8 cellular contexts compared by ENCODE assay signal in genomic region chr1:10796029-10796944, GRCh38. TPM values are rescaled to one million over a fixed set of nuclear protein-coding genes. Genes with fewer than 3 reads are reported as not detected.
DNase-seq lines count a peak whose midpoint lies in the region; FAIRE-seq and TF ChIP-seq lines count a peak whose summit lies in the region.

Gene CASZ1 (minus strand): TSS chr1:10796646. CDS start chr1:10693889, 102,757 bp downstream.

- no CpG with 5 or more reads among the region's 88 CpGs for WGBS in trophoblast cell (ENCODE audit: extremely low coverage, insufficient coverage, insufficient read length)

- no peak within 1 kb of the TSS for H4K12ac ChIP-seq in trophoblast cell (ENCODE audit: low read depth, low read length)

- H3K9ac ChIP-seq in astrocyte (ENCODE audit: low read length) = peak within 1 kb of the TSS; percentile 31
- H3K9ac ChIP-seq in trophoblast cell (ENCODE audit: low read length) = no peak within 1 kb of the TSS

- H3K4me1 ChIP-seq in astrocyte (ENCODE audit: insufficient read depth, low read length) (peaks cover 4% of the 10 kb centered on the region), right atrium auricular region (peaks cover 0 to 46% of the 10 kb centered on the region in 2 donors), trophoblast cell (ENCODE audit: control insufficient read depth in 1 of 2, insufficient read depth in 2 of 2, low read length in 2 of 2) (peaks cover 11% of the 10 kb centered on the region in 2 experiments)

- H3K79me1 ChIP-seq in trophoblast cell (ENCODE audit: low read length) = no peaks in the 10 kb centered on the region

- H3K36me3 ChIP-seq in astrocyte (ENCODE audit: insufficient read depth, low read length) = no peaks in the 10 kb centered on the region
- H3K36me3 ChIP-seq in right atrium auricular region = no peaks in the 10 kb centered on the region
- H3K36me3 ChIP-seq in trophoblast cell (ENCODE audit: control insufficient read depth in 1 of 2, insufficient read depth in 2 of 2, low read length in 2 of 2) = no peaks in the 10 kb centered on the region

- no peak within 1 kb of the TSS for H3K14ac ChIP-seq in trophoblast cell (ENCODE audit: low read length)

- H3K18ac ChIP-seq in trophoblast cell (ENCODE audit: low read length) = no peak within 1 kb of the TSS

- no peak within 1 kb of the TSS for H4K8ac ChIP-seq in trophoblast cell (ENCODE audit: low read depth, low read length)

- H3K4me1 Mint-ChIP-seq in activated T-cell treated with anti-CD3 and anti-CD28 coated beads, Interleukin-2, amount 50 U/mL, for 24 hours (ENCODE audit: low read depth) = peaks cover 14% of the 10 kb centered on the region
- peaks cover 5% of the 10 kb centered on the region for H3K4me1 Mint-ChIP-seq in astrocyte (ENCODE audit: low read depth, unreplicated experiment)

- no peak within 1 kb of the TSS for H3K27ac ChIP-seq in astrocyte (ENCODE audit: low read depth, low read length)
- H3K27ac ChIP-seq in right atrium auricular region = peak within 1 kb of the TSS; percentile 91 to 96
- H3K27ac ChIP-seq in trophoblast cell (ENCODE audit: low read depth, low read length) = no peak within 1 kb of the TSS

- H3K9me3 ChIP-seq in astrocyte (ENCODE audit: insufficient read depth, low read depth, low read length) (no peaks in the 10 kb centered on the region), right atrium auricular region (no peaks in the 10 kb centered on the region), trophoblast cell (ENCODE audit: insufficient read depth, low read depth, low read length) (peaks cover 8% of the 10 kb centered on the region)

- no peak for FAIRE-seq in astrocyte (lab: Jason Lieb, UNC)

- no peak within 1 kb of the TSS for H2BK120ac ChIP-seq in trophoblast cell (ENCODE audit: insufficient read depth, low read length, poor library complexity)

- H3K79me2 ChIP-seq in astrocyte (ENCODE audit: insufficient read depth, low read length) (no peaks in the 10 kb centered on the region), trophoblast cell (ENCODE audit: control insufficient read depth, insufficient read depth, low read length, poor library complexity) (no peaks in the 10 kb centered on the region)

- peaks cover 77% of the 10 kb centered on the region for H3K27me3 Mint-ChIP-seq in activated T-cell treated with anti-CD3 and anti-CD28 coated beads, Interleukin-2, amount 50 U/mL, for 24 hours
- peaks cover 36% of the 10 kb centered on the region for H3K27me3 Mint-ChIP-seq in astrocyte (ENCODE audit: low read depth, unreplicated experiment)

- no peak within 1 kb of the TSS for H3K4ac ChIP-seq in trophoblast cell (ENCODE audit: low read depth, low read length)

- no peak within 1 kb of the TSS for H2AK5ac ChIP-seq in trophoblast cell (ENCODE audit: low read length)

- H2AFZ ChIP-seq in astrocyte (ENCODE audit: low read depth, low read length) (peak within 1 kb of the TSS; percentile 52), trophoblast cell (ENCODE audit: insufficient read depth, low read length, poor library complexity) (peak within 1 kb of the TSS; percentile 66)

- no peak within 1 kb of the TSS for H4K91ac ChIP-seq in trophoblast cell (ENCODE audit: low read depth, low read length)

- H3K4me3 Mint-ChIP-seq in activated T-cell treated with anti-CD3 and anti-CD28 coated beads, Interleukin-2, amount 50 U/mL, for 24 hours = peak within 1 kb of the TSS; percentile 16
- H3K4me3 Mint-ChIP-seq in astrocyte (ENCODE audit: unreplicated experiment) = peak within 1 kb of the TSS; percentile 84

- no peaks in the 10 kb centered on the region for H3K36me3 Mint-ChIP-seq in activated T-cell treated with anti-CD3 and anti-CD28 coated beads, Interleukin-2, amount 50 U/mL, for 24 hours (ENCODE audit: low read depth)
- no peaks in the 10 kb centered on the region for H3K36me3 Mint-ChIP-seq in astrocyte (ENCODE audit: low read depth, unreplicated experiment)

- H3K4me2 ChIP-seq in astrocyte (ENCODE audit: low read length) = peak within 1 kb of the TSS; percentile 84
- peak within 1 kb of the TSS; percentile 97 for H3K4me2 ChIP-seq in trophoblast cell (ENCODE audit: low read length)

- H2BK5ac ChIP-seq in trophoblast cell (ENCODE audit: low read depth, low read length, poor library complexity) = no peak within 1 kb of the TSS

- peaks cover 3% of the 10 kb centered on the region for H4K20me1 ChIP-seq in astrocyte (ENCODE audit: insufficient read depth, low read length)

- DNase-seq in activated T-cell treated with anti-CD3 and anti-CD28 coated beads, Interleukin-2, amount 50 U/mL, for 24 hours = peak; percentile 38
- DNase-seq in activated T-cell treated with anti-CD3 and anti-CD28 coated beads for 4 hours (no peak), NCI-H226 (peak; percentile 86), astrocyte (ENCODE audit: low read depth) (peak; percentile 85), right atrium auricular region (ENCODE audit: low spot score) (peak; percentile 70), trophoblast cell (peak; percentile 56 to 83), mesenteric fat pad (ENCODE audit: low spot score) (no peak), OCI-M2 (lab: John Stamatoyannopoulos, UW; ENCODE audit: unreplicated experiment) (no peak)

- no peak within 1 kb of the TSS for H3K23ac ChIP-seq in trophoblast cell (ENCODE audit: low read length)

- H2BK12ac ChIP-seq in trophoblast cell (ENCODE audit: low read length) = no peak within 1 kb of the TSS

- no peak for TF ChIP-seq CTCF in astrocyte (IDR thresholded peaks at IDR 0.05; ENCODE audit: insufficient read depth, low read depth, low read length)
- TF ChIP-seq CTCF in right atrium auricular region (IDR thresholded peaks at IDR 0.05) = no peak

- H3K27me3 ChIP-seq in astrocyte (ENCODE audit: insufficient read depth, low read length) = peaks cover 60% of the 10 kb centered on the region
- H3K27me3 ChIP-seq in right atrium auricular region = no peaks in the 10 kb centered on the region
- peaks cover 32% of the 10 kb centered on the region for H3K27me3 ChIP-seq in trophoblast cell (ENCODE audit: insufficient read depth, low read length)

- H3K9me3 Mint-ChIP-seq in activated T-cell treated with anti-CD3 and anti-CD28 coated beads, Interleukin-2, amount 50 U/mL, for 24 hours = no peaks in the 10 kb centered on the region
- peaks cover 1% of the 10 kb centered on the region for H3K9me3 Mint-ChIP-seq in astrocyte (ENCODE audit: unreplicated experiment)

- H3K4me3 ChIP-seq in astrocyte (ENCODE audit: insufficient read depth, low read depth, low read length) (peak within 1 kb of the TSS; percentile 48), right atrium auricular region (peak within 1 kb of the TSS; percentile 46 to 72), trophoblast cell (ENCODE audit: low read depth, low read length) (peak within 1 kb of the TSS; percentile 69)

- no peak within 1 kb of the TSS for H3K27ac Mint-ChIP-seq in activated T-cell treated with anti-CD3 and anti-CD28 coated beads, Interleukin-2, amount 50 U/mL, for 24 hours
- no peak within 1 kb of the TSS for H3K27ac Mint-ChIP-seq in astrocyte (ENCODE audit: unreplicated experiment)

RNA-seq across cellular contexts. Expression of gene CASZ1, which starts in this region (rescaled TPM):
- total RNA-seq in astrocyte (3.5 and 4.0 TPM in 2 replicates), right atrium auricular region (10 to 100 TPM; 44.3 to 50.3 TPM), mesenteric fat pad (8.4 TPM)
- 4.4 and 4.8 TPM in 2 replicates for polyA plus RNA-seq in trophoblast cell (2013)

Comparison
In these comparisons a context has a peak if more than half of its experiments do, and no peak if none do; other contexts are left out.
1. DNase-seq: peak in activated T-cell treated with anti-CD3 and anti-CD28 coated beads, Interleukin-2, amount 50 U/mL, for 24 hours (single experiment), NCI-H226 (single experiment), astrocyte (single experiment), right atrium auricular region (single experiment) and trophoblast cell (2 of 2); none in activated T-cell treated with anti-CD3 and anti-CD28 coated beads for 4 hours (single experiment), mesenteric fat pad (single experiment) and OCI-M2 (single experiment).
2. H3K27ac ChIP-seq: peak in right atrium auricular region (2 of 2); none in astrocyte (single experiment) and trophoblast cell (single experiment).
3. Peak in every context shown above with its lines, with median percentiles within 50 percentile points of each other: H3K4me3 ChIP-seq.